ENCODE assay signal across 20 cellular contexts in genomic region chr1:166507347-166507746, GRCh38.
DNase-seq lines count a peak whose midpoint lies in the region; ATAC-seq, FAIRE-seq and TF ChIP-seq lines count a peak whose summit lies in the region.
"Had no signal": no experiment of that assay in that cellular context is flagged by ENCODE, and none has a peak within 500 bp of the region (broad histone marks: within the 10 kb centered on the region; RNA-seq: fewer than 3 reads in every experiment).

No MANE protein-coding gene starts in this region.

- no peak overlapping the region for H3K4me3 Mint-ChIP-seq in Caco-2 (ENCODE audit: unreplicated experiment)
- H3K4me3 Mint-ChIP-seq: B cell; CD4-positive, CD25-positive, alpha-beta regulatory T cell; CD8-positive, alpha-beta T cell; GM23338; H9 had no signal

- no peak overlapping the region for H3K4me3 ChIP-seq in pancreas
- no peak overlapping the region for H3K4me3 ChIP-seq in Caco-2 (ENCODE audit: low read depth, low read length)
- H3K4me3 ChIP-seq: BLaER1, GM23338 had no signal

- H3K4me1 Mint-ChIP-seq in Caco-2 (ENCODE audit: low read depth, unreplicated experiment) = no peaks in the 10 kb centered on the region
- H3K4me1 Mint-ChIP-seq: GM23338, H9 had no signal

- H3K36me3 Mint-ChIP-seq in Caco-2 (ENCODE audit: insufficient read depth, unreplicated experiment) = no peaks in the 10 kb centered on the region
- H3K36me3 Mint-ChIP-seq: CD4-positive, CD25-positive, alpha-beta regulatory T cell; CD8-positive, alpha-beta T cell had no signal

- ATAC-seq in pancreas = no peak
- ATAC-seq: CD8-positive, alpha-beta T cell; GM23338; HCT116 had no signal

- no peaks in the 10 kb centered on the region for H3K27me3 ChIP-seq in pancreas
- no peaks in the 10 kb centered on the region for H3K27me3 ChIP-seq in Caco-2 (replicated peaks; ENCODE audit: control insufficient read depth, insufficient read depth, low read length)
- H3K27me3 ChIP-seq: BLaER1 had no signal

- POLR2A ChIA-PET in Caco-2 (lab: Charles Lee) = no interaction called here

- intact Hi-C loops in pancreas (cut with DNase I) (no loop called here), Caco-2 (cut with micrococcal nuclease; ENCODE audit: unreplicated experiment) (no loop called here)

- peak; percentile 81 for FAIRE-seq in RCC 7860 (lab: Jason Lieb, UNC)
- FAIRE-seq in colon (lab: Jason Lieb, UNC) = peak; percentile 88
- FAIRE-seq in pancreas (lab: Jason Lieb, UNC) = peak; percentile 96
- FAIRE-seq: GM12891, GM18507 had no signal

- TF ChIP-seq CTCF in pancreas (IDR thresholded peaks at IDR 0.05) (no peak), Caco-2 (IDR thresholded peaks at IDR 0.05; ENCODE audit: insufficient read depth in 1 of 2, low read depth in 1 of 2, low read length in 1 of 2, severe bottlenecking in 1 of 2, unreplicated experiment in 1 of 2) (no peak)

- DNase-seq in RCC 7860 (ENCODE audit: low spot score) (no peak), pancreas (no peak), Caco-2 (no peak)
- DNase-seq in activated CD8-positive, alpha-beta memory T cell treated with anti-CD3 and anti-CD28 coated beads, Interleukin-2, amount 50 U/mL, for 48 hours = no peak
- DNase-seq in stimulated activated CD4-positive, alpha-beta T cell treated with anti-CD3 and anti-CD28 coated beads, Interleukin-4, amount 100 ng/mL, for 24 hours = no peak
- DNase-seq: CD4-positive, CD25-positive, alpha-beta regulatory T cell; CD8-positive, alpha-beta T cell; DMS 273 treated with DMSO at 0.1 percent for 48 hours; DMS79; EL; GF-D8; H9 had no signal

- no peak overlapping the region for H3K27ac Mint-ChIP-seq in Caco-2 (ENCODE audit: unreplicated experiment)
- H3K27ac Mint-ChIP-seq: B cell; CD4-positive, CD25-positive, alpha-beta regulatory T cell; CD8-positive, alpha-beta T cell; GM23338; H9 had no signal

- no peak overlapping the region for H3K27ac ChIP-seq in pancreas
- H3K27ac ChIP-seq: BLaER1, C4-2B had no signal

- H3K36me3 ChIP-seq in pancreas = no peaks in the 10 kb centered on the region
- no peaks in the 10 kb centered on the region for H3K36me3 ChIP-seq in Caco-2 (ENCODE audit: control insufficient read depth, insufficient read depth, low read length)
- H3K36me3 ChIP-seq: BLaER1 had no signal

- CTCF ChIA-PET in Caco-2 (lab: Charles Lee) = no interaction called here

- H3K9me3 Mint-ChIP-seq in Caco-2 (ENCODE audit: unreplicated experiment) = no peaks in the 10 kb centered on the region
- H3K9me3 Mint-ChIP-seq: CD8-positive, alpha-beta T cell had no signal

- H3K4me1 ChIP-seq in pancreas (no peaks in the 10 kb centered on the region), Caco-2 (no peaks in the 10 kb centered on the region)
- H3K4me1 ChIP-seq: BLaER1 had no signal

- BruUV-seq in Caco-2 (replicated peaks; lab: Mats Ljungman, UMichigan) = no TSS peak

- no peaks in the 10 kb centered on the region for H3K27me3 Mint-ChIP-seq in Caco-2 (ENCODE audit: insufficient read depth, unreplicated experiment)
- H3K27me3 Mint-ChIP-seq: B cell had no signal

- H3K9me3 ChIP-seq in pancreas (no peaks in the 10 kb centered on the region), Caco-2 (no peaks in the 10 kb centered on the region)
- H3K9me3 ChIP-seq: BLaER1 had no signal
